10 cellular contexts compared by ENCODE assay signal in genomic region chr4:87121332-87122065, GRCh38.
A peak's percentile ranks its signal among the peaks of the same experiment; 100 is the strongest.
DNase-seq lines count a peak whose midpoint lies in the region; ATAC-seq and TF ChIP-seq lines count a peak whose summit lies in the region.
"Had no signal": no experiment of that assay in that cellular context is flagged by ENCODE, and none has a peak within 500 bp of the region (broad histone marks: within the 10 kb centered on the region; RNA-seq: fewer than 3 reads in every experiment).

No MANE protein-coding gene starts in this region.

- no peak for TF ChIP-seq CTCF in activated B cell treated with CpG ODN at 0.5 μM for 24 hours (IDR thresholded peaks at IDR 0.05)
- no peak for TF ChIP-seq CTCF in heart left ventricle (IDR thresholded peaks at IDR 0.05)
- no peak for TF ChIP-seq CTCF in sigmoid colon (IDR thresholded peaks at IDR 0.05)

- peak overlapping the region; percentile 64 for H3K27ac Mint-ChIP-seq in activated B cell treated with CpG ODN at 0.5 μM for 24 hours

- H3K4me1 Mint-ChIP-seq in activated B cell treated with CpG ODN at 0.5 μM for 24 hours = peaks cover 30% of the 10 kb centered on the region

- POLR2A ChIA-PET in activated B cell treated with CpG ODN at 0.5 μM for 24 hours (lab: Charles Lee) (no interaction called here), HEK293T (lab: Yijun Ruan, JAX) (no interaction called here)

- peaks cover 0 to 63% (median 47%) of the 10 kb centered on the region in 12 donors for H3K4me1 ChIP-seq in heart left ventricle
- H3K4me1 ChIP-seq in sigmoid colon = peaks cover 0 to 73% (median 61%) of the 10 kb centered on the region in 4 donors

- peak; percentile 34 for DNase-seq in Caki2 (ENCODE audit: low read depth)
- DNase-seq in activated B cell treated with CpG ODN at 0.5 μM for 24 hours = no peak
- no peak for DNase-seq in heart left ventricle
- no peak for DNase-seq in sigmoid colon
- DNase-seq in NCI-H146 (lab: John Stamatoyannopoulos, UW) = no peak
- DNase-seq in HCEC 1CT = no peak
- no peak for DNase-seq in HEK293T (ENCODE audit: extremely low spot score)
- DNase-seq in activated naive CD4-positive, alpha-beta T cell treated with Interleukin-2 at 50 U/mL for 16 hours = no peak
- DNase-seq: NCI-H1092 had no signal

- intact Hi-C loops in activated B cell treated with CpG ODN at 0.5 μM for 24 hours (cut with micrococcal nuclease) (no loop called here), heart left ventricle (cut with DNase I) (no loop called here), sigmoid colon (cut with DNase I) (loop anchor here (2.0 to 5.0 kb wide), 4 partner anchors 39 to 187 kb away; partner anchors contain the start of gene AFF1)

- no peak overlapping the region for H3K4me3 Mint-ChIP-seq in activated B cell treated with CpG ODN at 0.5 μM for 24 hours

- no peak for ATAC-seq in activated B cell treated with CpG ODN at 0.5 μM for 24 hours (ENCODE audit: low read depth)
- ATAC-seq in heart left ventricle = peak in 3 of 4 donors; percentile 22 to 47 (median 25)

- H3K36me3 ChIP-seq in heart left ventricle (peaks cover 0 to 89% (median 42%) of the 10 kb centered on the region in 9 donors), sigmoid colon (peaks cover 7 to 25% (median 16%) of the 10 kb centered on the region in 4 donors)

- H3K9me3 ChIP-seq in heart left ventricle = no peaks in the 10 kb centered on the region
- no peaks in the 10 kb centered on the region for H3K9me3 ChIP-seq in sigmoid colon
- H3K9me3 ChIP-seq: HAP-1 had no signal

- H3K4me3 ChIP-seq in heart left ventricle (peak overlapping the region in 1 of 12 donors; percentile 42), sigmoid colon (peak overlapping the region in 1 of 4 donors; percentile 44)
- H3K4me3 ChIP-seq: HAP-1 had no signal

- CTCF ChIA-PET in activated B cell treated with CpG ODN at 0.5 μM for 24 hours (lab: Charles Lee) (no interaction called here), HEK293T (lab: Yijun Ruan, JAX) (no interaction called here)

- no peaks in the 10 kb centered on the region for H3K27me3 ChIP-seq in heart left ventricle
- no peaks in the 10 kb centered on the region for H3K27me3 ChIP-seq in sigmoid colon

- H3K9me3 Mint-ChIP-seq in activated B cell treated with CpG ODN at 0.5 μM for 24 hours = no peaks in the 10 kb centered on the region

- no peak for TF ChIP-seq EP300 in sigmoid colon (IDR thresholded peaks at IDR 0.05)

- in situ Hi-C loops in Caki2 (cut with HindIII; ENCODE audit: low pct_unique_long_range_greater_than_20kb, low sequenced_read_pairs) = no loop called here

- TF ChIP-seq POLR2A in heart left ventricle (IDR thresholded peaks at IDR 0.05) = no peak
- no peak for TF ChIP-seq POLR2A in sigmoid colon (IDR thresholded peaks at IDR 0.05)

- H3K36me3 Mint-ChIP-seq in activated B cell treated with CpG ODN at 0.5 μM for 24 hours (ENCODE audit: low read depth) = peaks cover 73% of the 10 kb centered on the region

- no peaks in the 10 kb centered on the region for H3K27me3 Mint-ChIP-seq in activated B cell treated with CpG ODN at 0.5 μM for 24 hours

- peak overlapping the region in 11 of 12 donors; percentile 64 to 93 (median 85) for H3K27ac ChIP-seq in heart left ventricle
- H3K27ac ChIP-seq in sigmoid colon = peak overlapping the region; percentile 86 to 88 (median 86)

- 64 to 74% (median 68%) methylated on average over 4 of the region's 4 CpGs for WGBS in heart left ventricle, 4 donors
- WGBS in sigmoid colon, 2 donors = 71 to 75% methylated on average over 4 of the region's 4 CpGs

TF ChIP-seq in HEK293T, 16 proteins besides CTCF, POLR2A, EP300 and RAD21:
- TF ChIP-seq L3MBTL2 (conservative IDR thresholded peaks at IDR 0.05) (no peak), ARNT (IDR thresholded peaks at IDR 0.05) (no peak), FOXM1 (IDR thresholded peaks at IDR 0.05; ENCODE audit: borderline replicate concordance) (no peak), CTBP1 (IDR thresholded peaks at IDR 0.05; ENCODE audit: borderline replicate concordance) (no peak), LEF1 (IDR thresholded peaks at IDR 0.05; ENCODE audit: borderline replicate concordance) (no peak), BHLHE40 (IDR thresholded peaks at IDR 0.05; ENCODE audit: borderline replicate concordance) (no peak)
